In genomic region chr1:119674110-119674509, GRCh38 we compare ENCODE assay signal across 12 cellular contexts. TPM values are rescaled to one million over a fixed set of nuclear protein-coding genes. Genes with fewer than 3 reads are reported as not detected.
DNase-seq lines count a peak whose midpoint lies in the region; ATAC-seq and TF ChIP-seq lines count a peak whose summit lies in the region.
"Had no signal": no experiment of that assay in that cellular context is flagged by ENCODE, and none has a peak within 500 bp of the region (broad histone marks: within the 10 kb centered on the region; RNA-seq: fewer than 3 reads in every experiment).

No MANE protein-coding gene starts in this region.

- peak overlapping the region; percentile 53 for H3K4me2 ChIP-seq in neural progenitor cell

- peak overlapping the region; percentile 54 for H3K4me3 Mint-ChIP-seq in neural progenitor cell

- peaks cover 4% of the 10 kb centered on the region for H3K27me3 Mint-ChIP-seq in neural progenitor cell (ENCODE audit: insufficient read depth, low read depth)

- TF ChIP-seq CTCF in neural progenitor cell (IDR thresholded peaks at IDR 0.05): no peak

- intact Hi-C loops in cardiac septum (cut with DNase I): no loop called here

- H3K36me3 ChIP-seq in neural progenitor cell: no peaks in the 10 kb centered on the region
- H3K36me3 ChIP-seq: BLaER1 treated with 17β-estradiol and CSF1 and Interleukin-3, amounts not matched to agents 10 nM and 100 nM; left ventricle myocardium inferior had no signal

- H3K79me2 ChIP-seq in neural progenitor cell (ENCODE audit: low read depth): no peaks in the 10 kb centered on the region

- peak; percentile 88 for DNase-seq in ELR (ENCODE audit: low read depth)
- DNase-seq in RPMI7951 (ENCODE audit: low read depth): peak; percentile 86
- peak; percentile 20 for DNase-seq in neural progenitor cell (ENCODE audit: low spot score)
- DNase-seq in Kasumi-1 (lab: John Stamatoyannopoulos, UW): no peak
- DNase-seq in NCI-H2171 treated with DMSO at 0.1 percent for 48 hours (lab: John Stamatoyannopoulos, UW): no peak
- no peak for DNase-seq in cardiac septum (ENCODE audit: low spot score)
- DNase-seq: left ventricle myocardium inferior, NCI-H187 treated with DMSO at 0.1 percent for 48 hours had no signal

- H3K4me1 ChIP-seq in neural progenitor cell: peaks cover 14% of the 10 kb centered on the region

- H3K27ac Mint-ChIP-seq in neural progenitor cell: no peak overlapping the region
- H3K27ac Mint-ChIP-seq: activated naive CD8-positive, alpha-beta T cell had no signal

- H3K9me3 ChIP-seq in neural progenitor cell (ENCODE audit: low read depth): no peaks in the 10 kb centered on the region
- H3K9me3 ChIP-seq: BLaER1 treated with 17β-estradiol and CSF1 and Interleukin-3, amounts not matched to agents 10 nM and 100 nM; left ventricle myocardium inferior had no signal

- H3K36me3 Mint-ChIP-seq in neural progenitor cell: no peaks in the 10 kb centered on the region
- H3K36me3 Mint-ChIP-seq: activated naive CD8-positive, alpha-beta T cell had no signal

- peak overlapping the region; percentile 94 for H2AFZ ChIP-seq in neural progenitor cell (replicated peaks)

- peaks cover 2% of the 10 kb centered on the region for H3K9me3 Mint-ChIP-seq in neural progenitor cell

- no peak overlapping the region for H3K9ac ChIP-seq in neural progenitor cell
- H3K9ac ChIP-seq: BLaER1 treated with 17β-estradiol and CSF1 and Interleukin-3, amounts not matched to agents 10 nM and 100 nM had no signal

- peaks cover 14% of the 10 kb centered on the region for H3F3A ChIP-seq in neural progenitor cell (ENCODE audit: low read depth)

- no peaks in the 10 kb centered on the region for H4K20me1 ChIP-seq in neural progenitor cell (ENCODE audit: low read depth)
- H4K20me1 ChIP-seq: BLaER1 treated with 17β-estradiol and CSF1 and Interleukin-3, amounts not matched to agents 10 nM and 100 nM had no signal

- no peak overlapping the region for H3K4me3 ChIP-seq in neural progenitor cell
- H3K4me3 ChIP-seq: BLaER1 treated with 17β-estradiol and CSF1 and Interleukin-3, amounts not matched to agents 10 nM and 100 nM; left ventricle myocardium inferior had no signal

- ATAC-seq in esophagus mucosa (peak; percentile 70), HG02588 (IDR thresholded peaks at IDR 0.05; ENCODE audit: unreplicated experiment) (no peak)

- H3K4me1 Mint-ChIP-seq in neural progenitor cell: peaks cover 20% of the 10 kb centered on the region

- peak overlapping the region; percentile 60 for H3K27ac ChIP-seq in neural progenitor cell
- H3K27ac ChIP-seq: BLaER1 treated with 17β-estradiol and CSF1 and Interleukin-3, amounts not matched to agents 10 nM and 100 nM; left ventricle myocardium inferior had no signal

- no peaks in the 10 kb centered on the region for H3K27me3 ChIP-seq in neural progenitor cell
- H3K27me3 ChIP-seq: BLaER1 treated with 17β-estradiol and CSF1 and Interleukin-3, amounts not matched to agents 10 nM and 100 nM had no signal

RNA-seq across cellular contexts. Expression of gene ZNF697, which starts 26.0 kb away (rescaled TPM):
- total RNA-seq in RPMI7951 (2014; rRNA removed; shearing (Covaris generic)): 6.6 and 6.7 TPM in 2 replicates
- total RNA-seq in esophagus mucosa: 1.00 TPM
- total RNA-seq in neural progenitor cell (ENCODE audit: low replicate concordance): 8.3 and 9.8 TPM in 2 replicates
- total RNA-seq in cardiac septum: 15.1 TPM

RNA-seq across cellular contexts. Expression of gene PHGDH, which starts 37.6 kb away (rescaled TPM):
- 35.4 and 46.1 TPM in 2 replicates for total RNA-seq in RPMI7951 (2014; rRNA removed; shearing (Covaris generic))
- total RNA-seq in esophagus mucosa (108 TPM), neural progenitor cell (ENCODE audit: low replicate concordance) (166 and 204 TPM in 2 replicates), cardiac septum (7.4 TPM)

Comparison
In these comparisons a context has a peak if more than half of its experiments do, and no peak if none do; other contexts are left out.
1. DNase-seq: peak in ELR (single experiment), RPMI7951 (single experiment) and neural progenitor cell (single experiment); none in Kasumi-1 (0 of 2), NCI-H2171 treated with DMSO at 0.1 percent for 48 hours (single experiment) and cardiac septum (single experiment).